36 cellular contexts compared by ENCODE assay signal in the genomic region with DNA sequence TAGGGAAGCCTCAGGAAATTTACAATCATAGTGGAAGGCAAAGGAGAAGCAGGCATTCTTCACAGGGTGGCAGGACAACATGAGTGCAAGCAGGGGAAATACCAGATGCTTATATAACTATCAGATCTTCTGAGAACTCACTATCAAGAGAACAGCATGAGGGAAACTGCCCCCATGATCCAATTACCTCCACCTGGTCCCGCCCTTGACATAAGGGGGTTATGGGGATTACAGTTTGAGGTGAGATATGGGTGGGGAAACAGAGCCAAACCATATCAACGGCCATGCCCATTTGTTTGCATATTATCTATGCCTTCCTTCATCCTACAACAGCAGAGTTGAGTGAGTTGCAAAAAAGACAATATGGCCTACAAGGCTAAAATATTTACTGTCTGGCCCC.
"Had no signal": no experiment of that assay in that cellular context is flagged by ENCODE, and none has a peak within 500 bp of the region (broad histone marks: within the 10 kb centered on the region; RNA-seq: fewer than 3 reads in every experiment).

No MANE protein-coding gene starts in this region.

- H3K27me3 Mint-ChIP-seq: activated B cell treated with CpG ODN at 0.5 μM for 24 hours; activated CD4-positive, alpha-beta memory T cell treated with anti-CD3 and anti-CD28 coated beads for 36 hours; activated CD8-positive, alpha-beta T cell treated with anti-CD3 and anti-CD28 coated beads for 36 hours; activated naive CD4-positive, alpha-beta T cell treated with anti-CD3 and anti-CD28 coated beads, Interleukin-2, amount 10 ng/mL, durations not matched to agents 7 days and 5 days; activated naive CD4-positive, alpha-beta T cell treated with anti-CD3 and anti-CD28 coated beads, Interleukin-2, amount 50 U/mL, for 24 hours; activated T-cell treated with anti-CD3 and anti-CD28 coated beads, Interleukin-2, amount 50 U/mL, for 24 hours had no signal

- H3K4me1 Mint-ChIP-seq: activated B cell treated with CpG ODN at 0.5 μM for 24 hours; activated CD4-positive, alpha-beta T cell treated with anti-CD3 and anti-CD28 coated beads, Interleukin-2, amount 10 ng/mL, durations not matched to agents 24 days and 14 days; activated naive CD4-positive, alpha-beta T cell treated with anti-CD3 and anti-CD28 coated beads, Interleukin-2, amount 10 ng/mL, durations not matched to agents 7 days and 5 days; activated naive CD4-positive, alpha-beta T cell treated with anti-CD3 and anti-CD28 coated beads, Interleukin-2, amount 50 U/mL, for 24 hours; activated naive CD8-positive, alpha-beta T cell treated with anti-CD3 and anti-CD28 coated beads, Interleukin-2, amount 10 ng/mL, durations not matched to agents 7 days and 5 days; activated naive CD8-positive, alpha-beta T cell treated with anti-CD3 and anti-CD28 coated beads, Interleukin-2, amount 50 U/mL, for 24 hours; brain; central memory CD8-positive, alpha-beta T cell had no signal

- H3K9me3 Mint-ChIP-seq: activated CD4-positive, alpha-beta T cell treated with anti-CD3 and anti-CD28 coated beads, Interleukin-2, amount 10 ng/mL, durations not matched to agents 24 days and 14 days had no signal

- H3K4me1 ChIP-seq: ascending aorta had no signal

- H3K4me3 Mint-ChIP-seq: activated B cell treated with CpG ODN at 0.5 μM for 24 hours; activated CD4-positive, alpha-beta memory T cell treated with anti-CD3 and anti-CD28 coated beads for 36 hours; activated CD4-positive, alpha-beta T cell treated with anti-CD3 and anti-CD28 coated beads, Interleukin-2, amount 10 ng/mL, durations not matched to agents 24 days and 14 days; activated CD8-positive, alpha-beta T cell treated with anti-CD3 and anti-CD28 coated beads for 36 hours; activated naive CD4-positive, alpha-beta T cell treated with anti-CD3 and anti-CD28 coated beads, Interleukin-2, amount 10 ng/mL, durations not matched to agents 7 days and 5 days; activated naive CD4-positive, alpha-beta T cell treated with anti-CD3 and anti-CD28 coated beads, Interleukin-2, amount 50 U/mL, for 24 hours; activated naive CD8-positive, alpha-beta T cell; activated naive CD8-positive, alpha-beta T cell treated with anti-CD3 and anti-CD28 coated beads, Interleukin-2, amount 10 ng/mL, durations not matched to agents 7 days and 5 days; activated naive CD8-positive, alpha-beta T cell treated with anti-CD3 and anti-CD28 coated beads, Interleukin-2, amount 50 U/mL, for 24 hours; activated T-cell treated with anti-CD3 and anti-CD28 coated beads, Interleukin-2, amount 50 U/mL, for 24 hours; brain; central memory CD8-positive, alpha-beta T cell; T-helper 1 cell treated with Interleukin-12 subunit alpha and Interleukin-12 subunit beta and Interleukin-4 antibody, amounts not matched to agents 30 μg/mL and 1 μg/mL, for 36 hours; T-helper 2 cell treated with Interferon-gamma antibody and Interleukin-4, amounts not matched to agents 5 μg/mL and 100 μg/mL, for 36 hours had no signal

- FAIRE-seq: bronchial epithelial cell, TTC549 had no signal

- H3K4me3 ChIP-seq: ascending aorta, cardiac muscle cell had no signal

- H3K27ac Mint-ChIP-seq: activated B cell treated with CpG ODN at 0.5 μM for 24 hours; activated CD4-positive, alpha-beta memory T cell treated with anti-CD3 and anti-CD28 coated beads for 36 hours; activated CD4-positive, alpha-beta T cell treated with anti-CD3 and anti-CD28 coated beads, Interleukin-2, amount 10 ng/mL, durations not matched to agents 24 days and 14 days; activated CD8-positive, alpha-beta T cell treated with anti-CD3 and anti-CD28 coated beads for 36 hours; activated naive CD4-positive, alpha-beta T cell treated with anti-CD3 and anti-CD28 coated beads, Interleukin-2, amount 10 ng/mL, durations not matched to agents 7 days and 5 days; activated naive CD4-positive, alpha-beta T cell treated with anti-CD3 and anti-CD28 coated beads, Interleukin-2, amount 50 U/mL, for 24 hours; activated naive CD8-positive, alpha-beta T cell; activated naive CD8-positive, alpha-beta T cell treated with anti-CD3 and anti-CD28 coated beads, Interleukin-2, amount 10 ng/mL, durations not matched to agents 7 days and 5 days; activated naive CD8-positive, alpha-beta T cell treated with anti-CD3 and anti-CD28 coated beads, Interleukin-2, amount 50 U/mL, for 24 hours; activated T-cell treated with anti-CD3 and anti-CD28 coated beads, Interleukin-2, amount 50 U/mL, for 24 hours; activated T-helper 2 cell treated with anti-CD3 and anti-CD28 coated beads, Interferon-gamma antibody, Interleukin-2, Interleukin-4, amounts not matched to agents 10 μg/mL and 5 μg/mL and 100 μg/mL, durations not matched to agents 14 hours and 24 hours and 36 hours; brain; T-helper 1 cell treated with Interleukin-12 subunit alpha and Interleukin-12 subunit beta and Interleukin-4 antibody, amounts not matched to agents 30 μg/mL and 1 μg/mL, for 36 hours; T-helper 2 cell treated with Interferon-gamma antibody and Interleukin-4, amounts not matched to agents 5 μg/mL and 100 μg/mL, for 36 hours had no signal

- H3K36me3 Mint-ChIP-seq: activated naive CD4-positive, alpha-beta T cell treated with anti-CD3 and anti-CD28 coated beads, Interleukin-2, amount 10 ng/mL, durations not matched to agents 7 days and 5 days; brain had no signal

- DNase-seq: activated B cell treated with CpG ODN at 0.5 μM for 24 hours; activated CD4-positive, alpha-beta memory T cell treated with anti-CD3 and anti-CD28 coated beads for 36 hours; activated CD4-positive, alpha-beta T cell treated with anti-CD3 and anti-CD28 coated beads for 4 hours; activated CD4-positive, alpha-beta T cell treated with anti-CD3 and anti-CD28 coated beads, Interleukin-2, amount 10 ng/mL, durations not matched to agents 24 days and 14 days; activated CD4-positive, alpha-beta T cell treated with anti-CD3 and anti-CD28 coated beads, Interleukin-2, amount 50 U/mL, for 1 hour; activated CD4-positive, alpha-beta T cell treated with anti-CD3 and anti-CD28 coated beads, Interleukin-2, amount 50 U/mL, for 4 hours; activated CD4-positive, CD25-positive, alpha-beta regulatory T cell treated with anti-CD3 and anti-CD28 coated beads, Interleukin-2, amount 50 U/mL, for 72 hours; activated CD8-positive, alpha-beta memory T cell treated with anti-CD3 and anti-CD28 coated beads, Interleukin-2, amount 50 U/mL, for 48 hours; activated CD8-positive, alpha-beta T cell treated with anti-CD3 and anti-CD28 coated beads for 36 hours; activated effector memory CD4-positive, alpha-beta T cell treated with Interleukin-2 at 50 U/mL for 16 hours; activated gamma-delta T cell; activated naive CD4-positive, alpha-beta T cell treated with anti-CD3 and anti-CD28 coated beads, Interleukin-2, amount 10 ng/mL, durations not matched to agents 7 days and 5 days; activated naive CD4-positive, alpha-beta T cell treated with Interleukin-2 at 50 U/mL for 16 hours; activated naive CD8-positive, alpha-beta T cell treated with anti-CD3 and anti-CD28 coated beads, Interleukin-2, amount 10 ng/mL, durations not matched to agents 7 days and 5 days; activated naive CD8-positive, alpha-beta T cell treated with anti-CD3 and anti-CD28 coated beads, Interleukin-2, amount 50 U/mL, for 24 hours; activated T-cell treated with anti-CD3 and anti-CD28 coated beads, Interleukin-2, amount 50 U/mL, for 24 hours; activated T-cell treated with anti-CD3 and anti-CD28 coated beads, Interleukin-2, amount 50 U/mL, for 48 hours; amygdala; anterior cingulate cortex; caudate nucleus; cerebellar nuclear complex; T-helper 1 cell; T-helper 2 cell; T-helper 9 cell had no signal

- H3K27ac ChIP-seq: ascending aorta, cardiac muscle cell, VCaP had no signal

- H3K36me3 ChIP-seq: ascending aorta, cardiac muscle cell had no signal

- H3K27me3 ChIP-seq: ascending aorta, cardiac muscle cell had no signal
